In genomic region chr6:144644776-144645175, GRCh38 we compare ENCODE assay signal across 16 cellular contexts.
"Had no signal": no experiment of that assay in that cellular context is flagged by ENCODE, and none has a peak within 500 bp of the region (broad histone marks: within the 10 kb centered on the region; RNA-seq: fewer than 3 reads in every experiment).

No MANE protein-coding gene starts in this region.

- H3K4me3 Mint-ChIP-seq: activated T-helper 17 cell treated with anti-CD3 and anti-CD28 coated beads, Interleukin-2, amount 50 U/mL, for 72 hours; brain; central memory CD8-positive, alpha-beta T cell; effector memory CD8-positive, alpha-beta T cell; nephron progenitor cell; stimulated activated naive CD8-positive, alpha-beta T cell treated with anti-CD3 and anti-CD28 coated beads, Interleukin-15, amount 100 ng/mL, for 72 hours had no signal

- H3K27me3 Mint-ChIP-seq: activated T-helper 17 cell treated with anti-CD3 and anti-CD28 coated beads, Interleukin-2, amount 50 U/mL, for 72 hours; brain; central memory CD8-positive, alpha-beta T cell; effector memory CD8-positive, alpha-beta T cell; stimulated activated naive CD8-positive, alpha-beta T cell treated with anti-CD3 and anti-CD28 coated beads, Interleukin-15, amount 100 ng/mL, for 72 hours had no signal

- H3K4me3 ChIP-seq: adrenal gland, left ventricle myocardium inferior, ovary, testis had no signal

- DNase-seq: activated CD4-positive, alpha-beta T cell treated with anti-CD3 and anti-CD28 coated beads for 48 hours; activated naive CD4-positive, alpha-beta T cell treated with anti-CD3 and anti-CD28 coated beads, Interleukin-2, amount 50 U/mL, for 16 hours; adrenal gland; effector memory CD8-positive, alpha-beta T cell; islet precursor cell; left ventricle myocardium inferior; nephron progenitor cell; ovary; stimulated activated CD4-positive, alpha-beta T cell treated with anti-CD3 and anti-CD28 coated beads, Interleukin-15, amount 100 ng/mL, for 24 hours; stimulated activated CD4-positive, alpha-beta T cell treated with anti-CD3 and anti-CD28 coated beads, Interleukin-4, amount 100 ng/mL, for 24 hours; stimulated activated naive CD8-positive, alpha-beta T cell treated with anti-CD3 and anti-CD28 coated beads, Interleukin-15, amount 100 ng/mL, for 72 hours; T-helper 1 cell; testis had no signal

- H3K36me3 ChIP-seq: adrenal gland, left ventricle myocardium inferior, ovary had no signal

- H3K27ac Mint-ChIP-seq: activated T-helper 17 cell treated with anti-CD3 and anti-CD28 coated beads, Interleukin-2, amount 50 U/mL, for 72 hours; brain; effector memory CD8-positive, alpha-beta T cell; stimulated activated naive CD8-positive, alpha-beta T cell treated with anti-CD3 and anti-CD28 coated beads, Interleukin-15, amount 100 ng/mL, for 72 hours had no signal

- H3K4me1 ChIP-seq: testis had no signal

- H3K27ac ChIP-seq: adrenal gland, left ventricle myocardium inferior, ovary, testis had no signal

- H3K9me3 ChIP-seq: adrenal gland, left ventricle myocardium inferior, ovary, testis had no signal

- H3K27me3 ChIP-seq: adrenal gland, ovary, testis had no signal

- H3K4me1 Mint-ChIP-seq: activated T-helper 17 cell treated with anti-CD3 and anti-CD28 coated beads, Interleukin-2, amount 50 U/mL, for 72 hours; stimulated activated naive CD8-positive, alpha-beta T cell treated with anti-CD3 and anti-CD28 coated beads, Interleukin-15, amount 100 ng/mL, for 72 hours had no signal

- H3K9me3 Mint-ChIP-seq: activated T-helper 17 cell treated with anti-CD3 and anti-CD28 coated beads, Interleukin-2, amount 50 U/mL, for 72 hours; brain; central memory CD8-positive, alpha-beta T cell; effector memory CD8-positive, alpha-beta T cell had no signal
